ENCODE assay signal across 1 cellular context in genomic region chr6:43499028-43499815, GRCh38.
TF ChIP-seq lines count a peak whose summit lies in the region.

No MANE protein-coding gene starts in this region.

TF ChIP-seq in HepG2, 621 proteins besides CTCF, POLR2A, EP300 and RAD21 (continued from another document and continues in another):
- no peak for TF ChIP-seq AHDC1 (CRISPR knock-in tag; IDR thresholded peaks at IDR 0.05; ENCODE audit: borderline replicate concordance)
- no peak for TF ChIP-seq FOXP4 (CRISPR knock-in tag; IDR thresholded peaks at IDR 0.05)
- no peak for TF ChIP-seq ZZZ3 (CRISPR knock-in tag; IDR thresholded peaks at IDR 0.05; ENCODE audit: borderline replicate concordance)
- no peak for TF ChIP-seq NCOA5 (CRISPR knock-in tag; IDR thresholded peaks at IDR 0.05)
- no peak for TF ChIP-seq ZNF280D (CRISPR knock-in tag; IDR thresholded peaks at IDR 0.05)
- no peak for TF ChIP-seq NFIB (CRISPR knock-in tag; IDR thresholded peaks at IDR 0.05; ENCODE audit: borderline replicate concordance)
- no peak for TF ChIP-seq MYC (CRISPR knock-in tag; IDR thresholded peaks at IDR 0.05; ENCODE audit: borderline replicate concordance)
- no peak for TF ChIP-seq AFF4 (CRISPR knock-in tag; IDR thresholded peaks at IDR 0.05)
- no peak for TF ChIP-seq GATAD2A (CRISPR knock-in tag; IDR thresholded peaks at IDR 0.05)
- 0 out of 2 replicates have a peak, but pooled peaks have one; percentile 14 for TF ChIP-seq HOXA3 (CRISPR knock-in tag; IDR thresholded peaks at IDR 0.05)
- no peak for TF ChIP-seq TAF1 (CRISPR knock-in tag; IDR thresholded peaks at IDR 0.05)
- TF ChIP-seq MEIS1 (CRISPR knock-in tag; IDR thresholded peaks at IDR 0.05; ENCODE audit: borderline replicate concordance): no peak
- TF ChIP-seq SNAI1 (CRISPR knock-in tag; IDR thresholded peaks at IDR 0.05; ENCODE audit: borderline replicate concordance): no peak
- TF ChIP-seq ZBTB3 (CRISPR knock-in tag; IDR thresholded peaks at IDR 0.05; ENCODE audit: borderline replicate concordance, low read depth): no peak
- no peak for TF ChIP-seq SP4 (CRISPR knock-in tag; IDR thresholded peaks at IDR 0.05)
- TF ChIP-seq ZIK1 (CRISPR knock-in tag; IDR thresholded peaks at IDR 0.05; ENCODE audit: borderline replicate concordance, low read depth): no peak
- TF ChIP-seq ZNF24 (IDR thresholded peaks at IDR 0.05): no peak
- TF ChIP-seq SNAPC2 (CRISPR knock-in tag; IDR thresholded peaks at IDR 0.05): no peak
- TF ChIP-seq SOX5 (CRISPR knock-in tag; IDR thresholded peaks at IDR 0.05; ENCODE audit: borderline replicate concordance): peak; percentile 71; the same call in 1 of the 2 replicates
- TF ChIP-seq JDP2 (CRISPR knock-in tag; IDR thresholded peaks at IDR 0.05; ENCODE audit: borderline replicate concordance): no peak
- TF ChIP-seq JARID2 (CRISPR knock-in tag; IDR thresholded peaks at IDR 0.05; ENCODE audit: insufficient replicate concordance): no peak
- TF ChIP-seq ZNF276 (CRISPR knock-in tag; IDR thresholded peaks at IDR 0.05; ENCODE audit: low read depth): no peak
- TF ChIP-seq KLF12 (CRISPR knock-in tag; IDR thresholded peaks at IDR 0.05; ENCODE audit: borderline replicate concordance): no peak
- no peak for TF ChIP-seq E2F2 (CRISPR knock-in tag; IDR thresholded peaks at IDR 0.05; ENCODE audit: borderline replicate concordance)
- TF ChIP-seq SYNCRIP (IDR thresholded peaks at IDR 0.05; ENCODE audit: insufficient read depth, low read depth, low read length): no peak
- TF ChIP-seq FOXP1 (IDR thresholded peaks at IDR 0.05): no peak
- TF ChIP-seq FOXP1 (CRISPR knock-in tag; IDR thresholded peaks at IDR 0.05): no peak
- no peak for TF ChIP-seq PBX2 (CRISPR knock-in tag; IDR thresholded peaks at IDR 0.05)
- no peak for TF ChIP-seq ZNF772 (CRISPR knock-in tag; IDR thresholded peaks at IDR 0.05)
- TF ChIP-seq ZNF331 (CRISPR knock-in tag; IDR thresholded peaks at IDR 0.05): 0 out of 2 replicates have a peak, but pooled peaks have one; percentile 23
- TF ChIP-seq GFI1 (CRISPR knock-in tag; IDR thresholded peaks at IDR 0.05; ENCODE audit: borderline replicate concordance): no peak
- TF ChIP-seq BCL3 (CRISPR knock-in tag; IDR thresholded peaks at IDR 0.05): 0 out of 2 replicates have a peak, but pooled peaks have one; percentile 31
- no peak for TF ChIP-seq ATAD3A (CRISPR knock-in tag; IDR thresholded peaks at IDR 0.05)
- TF ChIP-seq ZNF180 (CRISPR knock-in tag; IDR thresholded peaks at IDR 0.05; ENCODE audit: borderline replicate concordance, low read depth): no peak
- TF ChIP-seq IKZF5 (CRISPR knock-in tag; IDR thresholded peaks at IDR 0.05): no peak
- no peak for TF ChIP-seq FOXK1 (CRISPR knock-in tag; IDR thresholded peaks at IDR 0.05; ENCODE audit: borderline replicate concordance, low read depth)
